In the genomic region with DNA sequence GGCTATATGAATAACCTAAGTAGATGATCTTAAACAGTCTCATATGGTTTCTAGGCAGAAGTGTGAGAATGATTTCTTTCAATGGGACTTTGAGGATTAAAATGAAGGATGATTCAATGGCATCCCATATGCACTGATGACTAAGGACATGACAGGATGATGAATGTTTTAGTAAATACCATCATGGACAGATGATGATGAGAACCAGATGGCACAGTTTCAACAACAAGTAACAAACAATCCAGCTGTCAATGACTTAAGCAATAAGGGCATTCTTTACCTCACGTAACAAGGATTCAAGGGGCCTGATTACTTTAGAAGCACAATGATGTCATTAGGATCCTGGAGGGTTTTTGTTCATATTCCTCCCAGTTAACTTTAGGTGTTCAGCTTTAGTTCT, we compare ENCODE assay signal across 18 cellular contexts.
DNase-seq lines count a peak whose midpoint lies in the region; TF ChIP-seq lines count a peak whose summit lies in the region.
"Had no signal": no experiment of that assay in that cellular context is flagged by ENCODE, and none has a peak within 500 bp of the region (broad histone marks: within the 10 kb centered on the region; RNA-seq: fewer than 3 reads in every experiment).

No MANE protein-coding gene starts in this region.

- intact Hi-C loops in Calu3 (cut with micrococcal nuclease; ENCODE audit: unreplicated experiment) (no loop called here), stomach (cut with DNase I; ENCODE audit: low total_unique reads) (no loop called here)

- H3K4me3 ChIP-seq in AG10803 (ENCODE audit: low read length) (no peak overlapping the region), SK-N-SH (ENCODE audit: low read depth in 2 of 2, low read length in 1 of 2) (no peak overlapping the region), fibroblast of the aortic adventitia (ENCODE audit: low read depth, low read length) (no peak overlapping the region), Peyer's patch (no peak overlapping the region), stomach (no peak overlapping the region)
- H3K4me3 ChIP-seq: heart right ventricle, left ventricle myocardium inferior, sigmoid colon had no signal

- no peak for TF ChIP-seq POLR2A in Peyer's patch (IDR thresholded peaks at IDR 0.05)
- TF ChIP-seq POLR2A in stomach (IDR thresholded peaks at IDR 0.05): no peak

- no peaks in the 10 kb centered on the region for H3K9me2 ChIP-seq in SK-N-SH

- no peak overlapping the region for H3K27ac Mint-ChIP-seq in Calu3 (ENCODE audit: unreplicated experiment)
- H3K27ac Mint-ChIP-seq: activated T-cell treated with anti-CD3 and anti-CD28 coated beads, Interleukin-2, amount 50 U/mL, for 72 hours had no signal

- in situ Hi-C loops in KBM-7 (cut with MboI; ENCODE audit: low pct_unique_long_range_greater_than_20kb, low sequenced_read_pairs): no loop called here

- no peak for TF ChIP-seq RAD21 in SK-N-SH (IDR thresholded peaks at IDR 0.05; ENCODE audit: low read length)

- BruUV-seq in Calu3 (replicated peaks; lab: Mats Ljungman, UMichigan): no TSS peak

- no peaks in the 10 kb centered on the region for H3K27me3 Mint-ChIP-seq in Calu3 (ENCODE audit: unreplicated experiment)

- no peaks in the 10 kb centered on the region for H4K20me1 ChIP-seq in SK-N-SH (ENCODE audit: insufficient read depth)

- no peaks in the 10 kb centered on the region for H3K27me3 ChIP-seq in SK-N-SH (ENCODE audit: insufficient read depth)
- H3K27me3 ChIP-seq in Peyer's patch: no peaks in the 10 kb centered on the region
- no peaks in the 10 kb centered on the region for H3K27me3 ChIP-seq in stomach
- H3K27me3 ChIP-seq: heart right ventricle, sigmoid colon had no signal

- POLR2A ChIA-PET in SK-N-SH (lab: Yijun Ruan, JAX): no interaction called here

- no peaks in the 10 kb centered on the region for H3K36me3 Mint-ChIP-seq in Calu3 (ENCODE audit: insufficient read depth, unreplicated experiment)

- TF ChIP-seq CTCF in AG10803 (conservative IDR thresholded peaks at IDR 0.05; ENCODE audit: low read length) (no peak), SK-N-SH (IDR thresholded peaks at IDR 0.05) (no peak), fibroblast of the aortic adventitia (IDR thresholded peaks at IDR 0.05; ENCODE audit: insufficient read depth, low read length) (no peak), Peyer's patch (IDR thresholded peaks at IDR 0.05) (no peak), Calu3 (IDR thresholded peaks at IDR 0.05; ENCODE audit: unreplicated experiment) (no peak), stomach (IDR thresholded peaks at IDR 0.05) (no peak)

- 69% methylated on average over 1 of the region's 1 CpG for WGBS in SK-N-SH (ENCODE audit: low lambda C conversion rate)
- 72 to 84% (median 82%) methylated on average over 1 of the region's 1 CpG for WGBS in stomach, 5 donors

- H3K79me2 ChIP-seq in SK-N-SH (ENCODE audit: insufficient read depth): no peaks in the 10 kb centered on the region

- H3K36me3 ChIP-seq in SK-N-SH (replicated peaks in 1 of 2; ENCODE audit: control insufficient read depth in 1 of 2, insufficient read depth in 2 of 2, low read length in 1 of 2): no peaks in the 10 kb centered on the region
- no peaks in the 10 kb centered on the region for H3K36me3 ChIP-seq in Peyer's patch
- H3K36me3 ChIP-seq in stomach: no peaks in the 10 kb centered on the region
- H3K36me3 ChIP-seq: heart right ventricle, left ventricle myocardium inferior, sigmoid colon had no signal

- H3K27ac ChIP-seq in SK-N-SH (ENCODE audit: low read depth in 2 of 2, low read length in 1 of 2): no peak overlapping the region
- no peak overlapping the region for H3K27ac ChIP-seq in Peyer's patch
- H3K27ac ChIP-seq in stomach: no peak overlapping the region
- H3K27ac ChIP-seq: C4-2B, heart right ventricle, left ventricle myocardium inferior, sigmoid colon had no signal

- CTCF ChIA-PET in SK-N-SH (lab: Yijun Ruan, JAX): no interaction called here
- CTCF ChIA-PET in Calu3 (lab: Charles Lee): interaction anchor here (0.5 kb wide), 1 partner anchor 1176 kb away, joined by 4 read pairs; no protein-coding TSS in a partner anchor

- TF ChIP-seq EP300 in SK-N-SH (IDR thresholded peaks at IDR 0.05; ENCODE audit: borderline replicate concordance in 1 of 2, low read depth in 1 of 2, low read length in 1 of 2) (peak in 1 of 2 experiments; percentile 83; a peak in 2 of 4 replicates), stomach (IDR thresholded peaks at IDR 0.05) (no peak)

- no peak overlapping the region for H3K4me2 ChIP-seq in SK-N-SH

- H2AFZ ChIP-seq in SK-N-SH (ENCODE audit: low read depth): no peak overlapping the region

- no peak overlapping the region for H3K9ac ChIP-seq in SK-N-SH

- H3K4me1 Mint-ChIP-seq in Calu3 (ENCODE audit: low read depth, unreplicated experiment): no peaks in the 10 kb centered on the region

- DNase-seq in AG10803 (ENCODE audit: low read depth) (peak; percentile 90), HT1080 (ENCODE audit: low read depth) (peak; percentile 52), SK-N-SH (no peak), fibroblast of the aortic adventitia (ENCODE audit: low read depth) (peak; percentile 67), Peyer's patch (no peak), KBM-7 (no peak), Calu3 (no peak), stomach (no peak)
- DNase-seq: activated CD4-positive, alpha-beta T cell treated with anti-CD3 and anti-CD28 coated beads, Interleukin-2, amount 50 U/mL, for 1 hour; activated T-cell treated with anti-CD3 and anti-CD28 coated beads, Interleukin-2, amount 50 U/mL, for 72 hours; effector CD8-positive, alpha-beta T cell; heart right ventricle; Karpas-422; left ventricle myocardium inferior; NCI-H187; sigmoid colon; T-helper 1 cell had no signal

- H3K9me3 ChIP-seq in SK-N-SH (no peaks in the 10 kb centered on the region), Peyer's patch (no peaks in the 10 kb centered on the region), stomach (no peaks in the 10 kb centered on the region)
- H3K9me3 ChIP-seq: left ventricle myocardium inferior, sigmoid colon had no signal

- peaks cover 6% of the 10 kb centered on the region for H3F3A ChIP-seq in SK-N-SH (replicated peaks; ENCODE audit: insufficient read depth)

- H3K4me3 Mint-ChIP-seq in Calu3 (ENCODE audit: low read depth, unreplicated experiment): no peak overlapping the region
- H3K4me3 Mint-ChIP-seq: activated T-cell treated with anti-CD3 and anti-CD28 coated beads, Interleukin-2, amount 50 U/mL, for 72 hours had no signal

- H3K4me1 ChIP-seq in SK-N-SH (ENCODE audit: control insufficient read depth in 1 of 2, insufficient read depth in 2 of 2, low read depth in 1 of 2, low read length in 1 of 2) (0 out of 4 replicates have a peak, but pooled peaks cover 0 to 6% of the 10 kb centered on the region in 2 experiments), Peyer's patch (no peaks in the 10 kb centered on the region), stomach (no peaks in the 10 kb centered on the region)
- H3K4me1 ChIP-seq: heart right ventricle, left ventricle myocardium inferior, sigmoid colon had no signal

- H3K9me3 Mint-ChIP-seq in Calu3 (ENCODE audit: low read depth, unreplicated experiment): no peaks in the 10 kb centered on the region

TF ChIP-seq in SK-N-SH, 30 proteins besides CTCF, POLR2A, EP300 and RAD21 (continues in another document):
- TF ChIP-seq TCF12 (IDR thresholded peaks at IDR 0.05) (peak; percentile 97), TEAD4 (IDR thresholded peaks at IDR 0.05; ENCODE audit: borderline replicate concordance, insufficient read depth) (peak; percentile 60; the same call in 1 of the 2 replicates), POLR2AphosphoS5 (IDR thresholded peaks at IDR 0.05; ENCODE audit: low read depth, low read length) (peak; percentile 39; the same call in 1 of the 2 replicates), SMC3 (IDR thresholded peaks at IDR 0.05; ENCODE audit: low read depth, low read length) (no peak), FOSL2 (IDR thresholded peaks at IDR 0.05; ENCODE audit: borderline replicate concordance, low read depth) (peak; percentile 76), GATA2 (CRISPR knock-in tag; IDR thresholded peaks at IDR 0.05) (no peak), FOXM1 (IDR thresholded peaks at IDR 0.05; ENCODE audit: low read depth) (no peak), FOXJ3 (CRISPR knock-in tag; IDR thresholded peaks at IDR 0.05) (no peak), RCOR1 (IDR thresholded peaks at IDR 0.05; ENCODE audit: low read length) (no peak), NFIC (IDR thresholded peaks at IDR 0.05; ENCODE audit: borderline replicate concordance) (peak; percentile 44), JUND (IDR thresholded peaks at IDR 0.05) (peak; percentile 64)
- TF ChIP-seq, protein P1, sequence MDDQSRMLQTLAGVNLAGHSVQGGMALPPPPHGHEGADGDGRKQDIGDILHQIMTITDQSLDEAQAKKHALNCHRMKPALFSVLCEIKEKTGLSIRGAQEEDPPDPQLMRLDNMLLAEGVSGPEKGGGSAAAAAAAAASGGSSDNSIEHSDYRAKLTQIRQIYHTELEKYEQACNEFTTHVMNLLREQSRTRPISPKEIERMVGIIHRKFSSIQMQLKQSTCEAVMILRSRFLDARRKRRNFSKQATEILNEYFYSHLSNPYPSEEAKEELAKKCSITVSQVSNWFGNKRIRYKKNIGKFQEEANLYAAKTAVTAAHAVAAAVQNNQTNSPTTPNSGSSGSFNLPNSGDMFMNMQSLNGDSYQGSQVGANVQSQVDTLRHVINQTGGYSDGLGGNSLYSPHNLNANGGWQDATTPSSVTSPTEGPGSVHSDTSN (IDR thresholded peaks at IDR 0.05): peak; percentile 95
- TF ChIP-seq, protein P2, sequence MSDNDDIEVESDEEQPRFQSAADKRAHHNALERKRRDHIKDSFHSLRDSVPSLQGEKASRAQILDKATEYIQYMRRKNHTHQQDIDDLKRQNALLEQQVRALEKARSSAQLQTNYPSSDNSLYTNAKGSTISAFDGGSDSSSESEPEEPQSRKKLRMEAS (IDR thresholded peaks at IDR 0.05; ENCODE audit: low read depth): no peak
- TF ChIP-seq, protein P3, sequence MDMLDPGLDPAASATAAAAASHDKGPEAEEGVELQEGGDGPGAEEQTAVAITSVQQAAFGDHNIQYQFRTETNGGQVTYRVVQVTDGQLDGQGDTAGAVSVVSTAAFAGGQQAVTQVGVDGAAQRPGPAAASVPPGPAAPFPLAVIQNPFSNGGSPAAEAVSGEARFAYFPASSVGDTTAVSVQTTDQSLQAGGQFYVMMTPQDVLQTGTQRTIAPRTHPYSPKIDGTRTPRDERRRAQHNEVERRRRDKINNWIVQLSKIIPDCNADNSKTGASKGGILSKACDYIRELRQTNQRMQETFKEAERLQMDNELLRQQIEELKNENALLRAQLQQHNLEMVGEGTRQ (IDR thresholded peaks at IDR 0.05; ENCODE audit: borderline replicate concordance, low read depth, low read length): no peak

Comparison
In these comparisons a context has a peak if more than half of its experiments do, and no peak if none do; other contexts are left out.
1. DNase-seq: peak in AG10803 (single experiment), HT1080 (single experiment) and fibroblast of the aortic adventitia (single experiment); none in SK-N-SH (single experiment), Peyer's patch (0 of 3), KBM-7 (single experiment), Calu3 (single experiment) and stomach (single experiment).